In the genomic region with DNA sequence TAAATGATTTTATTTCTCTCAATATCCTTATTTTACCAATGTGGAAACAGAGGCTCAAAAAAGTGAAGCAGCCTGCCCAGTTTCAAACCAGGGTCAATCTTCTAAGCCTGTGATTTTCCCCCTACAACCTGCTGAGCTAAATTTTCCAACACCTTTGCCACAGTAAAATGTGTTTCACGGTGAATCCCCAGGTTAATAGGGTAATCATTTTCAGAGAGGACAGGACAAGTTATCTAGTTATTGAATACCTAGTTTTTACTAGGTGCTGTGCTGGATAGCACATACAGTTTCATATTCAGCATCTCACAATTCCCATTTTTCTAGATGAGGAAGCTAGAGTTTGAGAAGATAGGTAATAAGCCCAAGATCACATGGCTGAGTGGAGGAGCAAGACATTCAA, we compare ENCODE assay signal across 20 cellular contexts.
DNase-seq lines count a peak whose midpoint lies in the region; ATAC-seq, FAIRE-seq and TF ChIP-seq lines count a peak whose summit lies in the region.
"Had no signal": no experiment of that assay in that cellular context is flagged by ENCODE, and none has a peak within 500 bp of the region (broad histone marks: within the 10 kb centered on the region; RNA-seq: fewer than 3 reads in every experiment).

No MANE protein-coding gene starts in this region.

- H2AFZ ChIP-seq in mammary epithelial cell (ENCODE audit: low read depth, low read length) = no peak overlapping the region

- no TSS peak for BruUV-seq in mammary epithelial cell (replicated peaks; lab: Mats Ljungman, UMichigan)

- intact Hi-C loops in mammary epithelial cell (cut with micrococcal nuclease) = no loop called here

- H3K4me3 ChIP-seq in mammary epithelial cell (replicated peaks in 1 of 3; ENCODE audit: insufficient read depth in 1 of 3, low read depth in 2 of 3, low read length in 3 of 3) = no peak overlapping the region
- H3K4me3 ChIP-seq: A549 had no signal

- H3K9me3 ChIP-seq in mammary epithelial cell (replicated peaks; ENCODE audit: insufficient read depth, low read length) = no peaks in the 10 kb centered on the region
- H3K9me3 ChIP-seq: A549, SK-N-SH had no signal

- DNase-seq in occipital lobe (lab: John Stamatoyannopoulos, UW) (no peak), D721Med (ENCODE audit: insufficient read length, low spot score) (no peak), mammary epithelial cell (no peak)
- DNase-seq: C1 segment of cervical spinal cord, DMS 273 treated with DMSO at 0.1 percent for 48 hours, GF-D8, NCI-H187, NCI-H446, NCI-H69, SHP77, SK-N-SH, T-cell had no signal

- no peaks in the 10 kb centered on the region for H3K79me2 ChIP-seq in mammary epithelial cell (ENCODE audit: insufficient read depth, low read length)

- H4K20me1 ChIP-seq in mammary epithelial cell (ENCODE audit: insufficient read depth, low read length) = no peaks in the 10 kb centered on the region

- in situ Hi-C loops in mammary epithelial cell (cut with MboI; ENCODE audit: low sequenced_read_pairs in 2 of 2) = no loop called here

- H3K9ac ChIP-seq in mammary epithelial cell (ENCODE audit: insufficient read depth, low read length) = no peak overlapping the region
- H3K9ac ChIP-seq: SK-N-SH had no signal

- CTCF ChIA-PET in mammary epithelial cell (lab: Charles Lee; ENCODE audit: low non-redundant PET) = interaction anchor here (0.5 kb wide), 1 partner anchor 1120 kb away, joined by 3 read pairs; no protein-coding TSS in a partner anchor

- H3K27me3 Mint-ChIP-seq in nephron (ENCODE audit: low read depth) = no peaks in the 10 kb centered on the region
- H3K27me3 Mint-ChIP-seq: T-cell had no signal

- H3K27me3 ChIP-seq in mammary epithelial cell (ENCODE audit: insufficient read depth, low read length) = no peaks in the 10 kb centered on the region

- no peaks in the 10 kb centered on the region for H3K36me3 ChIP-seq in mammary epithelial cell (ENCODE audit: insufficient read depth, low read length)

- ATAC-seq in GM18870 (IDR thresholded peaks at IDR 0.05; ENCODE audit: unreplicated experiment) (peak; percentile 69), GM21786 (IDR thresholded peaks at IDR 0.05; ENCODE audit: unreplicated experiment) (peak; percentile 48), HG03354 (IDR thresholded peaks at IDR 0.05; ENCODE audit: poor library complexity, severe bottlenecking, unreplicated experiment) (peak; percentile 69)
- ATAC-seq: A549, T-cell had no signal

- H3K36me3 Mint-ChIP-seq in nephron (ENCODE audit: low read depth) = peaks cover 9% of the 10 kb centered on the region
- H3K36me3 Mint-ChIP-seq: T-cell had no signal

- H3K27ac ChIP-seq in mammary epithelial cell (ENCODE audit: insufficient read depth, low read depth, low read length) = no peak overlapping the region
- H3K27ac ChIP-seq: A549 had no signal

- WGBS in mammary epithelial cell (ENCODE audit: low coverage, missing lambda C conversion rate) = 60% methylated on average over 1 of the region's 1 CpG

- peaks cover 4% of the 10 kb centered on the region for H3K4me1 Mint-ChIP-seq in nephron
- H3K4me1 Mint-ChIP-seq: T-cell had no signal

- TF ChIP-seq CTCF in nephron (IDR thresholded peaks at IDR 0.05; ENCODE audit: unreplicated experiment in 3 of 3) = no peak
- TF ChIP-seq CTCF in D721Med (IDR thresholded peaks at IDR 0.05; ENCODE audit: insufficient read depth, missing control alignments) = no peak
- TF ChIP-seq CTCF in mammary epithelial cell (conservative IDR thresholded peaks at IDR 0.05 in 1 of 2, IDR thresholded peaks at IDR 0.05 in 1 of 2; ENCODE audit: extremely low read depth in 1 of 2, insufficient read depth in 1 of 2, low read depth in 1 of 2, low read length in 2 of 2) = no peak

- dilution Hi-C loops in mammary epithelial cell (cut with HindIII; ENCODE audit: low sequenced_read_pairs) = no loop called here

- H3K4me1 ChIP-seq in mammary epithelial cell (ENCODE audit: insufficient read depth, low read length) = no peaks in the 10 kb centered on the region
- H3K4me1 ChIP-seq: A549 had no signal

- no peak for FAIRE-seq in D721Med (lab: Jason Lieb, UNC)
- FAIRE-seq: A549, GM12891, H54, RCC 7860 had no signal

- H3K27ac Mint-ChIP-seq in nephron = peak overlapping the region; percentile 20 to 87 (median 38)
- H3K27ac Mint-ChIP-seq: T-cell had no signal

- no peak overlapping the region for H3K4me2 ChIP-seq in mammary epithelial cell (ENCODE audit: insufficient read depth, low read depth, low read length)
- H3K4me2 ChIP-seq: A549, SK-N-SH had no signal

- H3K9me3 Mint-ChIP-seq in nephron = no peaks in the 10 kb centered on the region

- no peak overlapping the region for H3K4me3 Mint-ChIP-seq in nephron
- H3K4me3 Mint-ChIP-seq: T-cell had no signal
